11 cellular contexts compared by ENCODE assay signal in the genomic region with DNA sequence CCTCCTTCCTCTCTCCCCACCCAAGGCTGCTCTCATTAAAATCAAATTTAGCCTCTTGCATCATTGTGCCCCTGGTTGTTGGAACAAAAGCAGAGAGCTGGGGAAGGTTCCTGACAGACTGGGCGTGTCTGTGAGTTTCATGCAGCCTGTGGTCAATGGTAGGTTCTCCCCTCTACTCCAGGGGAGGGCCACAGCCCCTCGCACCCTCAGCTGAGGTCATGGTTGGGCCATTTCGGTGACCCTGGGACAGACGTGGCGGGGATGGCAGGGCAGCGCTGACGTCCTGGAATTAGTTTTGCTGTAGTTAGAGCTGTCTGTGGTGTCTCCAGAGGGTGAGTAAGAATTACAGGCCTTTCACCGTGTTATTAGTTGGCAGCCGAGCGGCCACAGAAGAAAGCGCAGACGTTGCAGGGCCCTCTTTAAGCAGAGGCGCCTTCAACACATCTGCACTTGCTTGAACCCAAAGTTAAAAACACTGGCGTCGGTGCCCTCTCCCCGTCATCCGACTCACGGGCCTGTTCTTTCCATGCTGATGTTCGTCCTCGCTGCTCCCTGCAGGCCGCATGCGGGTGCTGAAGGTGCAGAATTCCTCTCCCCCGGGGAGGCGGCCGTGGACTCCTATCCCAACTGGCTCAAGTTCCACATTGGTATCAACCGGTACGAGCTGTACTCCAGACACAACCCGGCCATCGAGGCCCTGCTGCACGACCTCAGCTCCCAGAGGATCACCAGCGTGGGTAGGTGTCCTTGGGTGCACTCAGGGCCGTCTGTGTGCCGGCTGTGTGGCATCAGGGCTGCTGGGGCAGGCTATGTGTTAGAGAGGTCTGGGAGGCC. TPM values are rescaled to one million over a fixed set of nuclear protein-coding genes. Genes with fewer than 3 reads are reported as not detected.
DNase-seq lines count a peak whose midpoint lies in the region; ATAC-seq, FAIRE-seq and TF ChIP-seq lines count a peak whose summit lies in the region.
"Had no signal": no experiment of that assay in that cellular context is flagged by ENCODE, and none has a peak within 500 bp of the region (broad histone marks: within the 10 kb centered on the region; RNA-seq: fewer than 3 reads in every experiment).

No MANE protein-coding gene starts in this region.

- ATAC-seq in A549 (no peak), HG02571 (IDR thresholded peaks at IDR 0.05; ENCODE audit: unreplicated experiment) (no peak), HG03097 (IDR thresholded peaks at IDR 0.05; ENCODE audit: low FRiP score, unreplicated experiment) (no peak)

- no peaks in the 10 kb centered on the region for H3K27me3 ChIP-seq in mucosa of rectum (ENCODE audit: control insufficient read depth in 2 of 2, insufficient read depth in 2 of 2, low read length in 2 of 2)

- CTCF ChIA-PET in A549 (lab: Yijun Ruan, JAX), result no interaction called here

- no peak for TF ChIP-seq CTCF in A549 (IDR thresholded peaks at IDR 0.05)

- H3K27ac ChIP-seq in A549, result no peak overlapping the region
- H3K27ac ChIP-seq in mucosa of rectum (ENCODE audit: low read depth in 2 of 2, low read length in 2 of 2), result no peak overlapping the region

- peaks cover 12 to 17% of the 10 kb centered on the region in 2 donors for H3K36me3 ChIP-seq in mucosa of rectum (ENCODE audit: control insufficient read depth in 2 of 2, insufficient read depth in 2 of 2, low read length in 2 of 2)

- peaks cover 21% of the 10 kb centered on the region for H3K4me1 ChIP-seq in A549
- peaks cover 11 to 15% of the 10 kb centered on the region in 2 donors for H3K4me1 ChIP-seq in mucosa of rectum (ENCODE audit: control insufficient read depth in 2 of 2, insufficient read depth in 2 of 2, low read length in 2 of 2)

- H3K9me3 ChIP-seq in A549, result no peaks in the 10 kb centered on the region
- H3K9me3 ChIP-seq in mucosa of rectum (ENCODE audit: control insufficient read depth in 2 of 2, low read length in 2 of 2), result no peaks in the 10 kb centered on the region

- TF ChIP-seq RAD21 in A549 (conservative IDR thresholded peaks at IDR 0.05 in 1 of 2, IDR thresholded peaks at IDR 0.05 in 1 of 2) (no peak), Ishikawa (IDR thresholded peaks at IDR 0.05; ENCODE audit: low read depth) (no peak)

- 95% methylated on average over 31 of the region's 33 CpGs for WGBS in A549 (ENCODE audit: missing lambda C conversion rate)

- FAIRE-seq in A549 (lab: Jason Lieb, UNC) (no peak), frontal cortex (lab: Jason Lieb, UNC) (no peak)
- FAIRE-seq: HTR-8/SVneo had no signal

- TF ChIP-seq EP300 in A549 (IDR thresholded peaks at IDR 0.05), result no peak
- no peak for TF ChIP-seq EP300 in Ishikawa (IDR thresholded peaks at IDR 0.05; ENCODE audit: borderline replicate concordance)

- H3K4me2 ChIP-seq in A549, result peak overlapping the region; percentile 96

- TF ChIP-seq POLR2A in A549 (IDR thresholded peaks at IDR 0.05; ENCODE audit: low read length), result no peak

- DNase-seq in A549 (ENCODE audit: low read depth in 1 of 2, low spot score in 1 of 2) (no peak), dedifferentiated amniotic fluid mesenchymal stem cell (ENCODE audit: extremely low spot score) (peak; percentile 44), frontal cortex (ENCODE audit: low spot score in 2 of 2) (no peak), NCI-H146 treated with DMSO at 0.1 percent for 48 hours (lab: John Stamatoyannopoulos, UW; ENCODE audit: unreplicated experiment) (no peak)
- DNase-seq: activated naive CD4-positive, alpha-beta T cell treated with anti-CD3 and anti-CD28 coated beads for 36 hours; SHP77 treated with DMSO at 0.1 percent for 48 hours had no signal

- H3K9ac ChIP-seq in mucosa of rectum (ENCODE audit: low read depth in 1 of 2, low read length in 2 of 2), result no peak overlapping the region

- H3K4me3 ChIP-seq in A549 (no peak overlapping the region; the same call in 2 of the 3 replicates), mucosa of rectum (ENCODE audit: low read length in 2 of 2) (peak overlapping the region; percentile 54 to 60)

- POLR2A ChIA-PET in A549 (lab: Yijun Ruan, JAX), result no interaction called here

TF ChIP-seq in A549, 52 proteins besides CTCF, POLR2A, EP300 and RAD21 (continues in another document):
- TF ChIP-seq HDAC2 (IDR thresholded peaks at IDR 0.05) (no peak), TP53 (CRISPR knock-in tag; IDR thresholded peaks at IDR 0.05) (no peak), ESRRA (IDR thresholded peaks at IDR 0.05; ENCODE audit: borderline replicate concordance, low read length) (no peak), ZFP36 (IDR thresholded peaks at IDR 0.05; ENCODE audit: borderline replicate concordance, partially characterized antibody) (no peak), CBX8 (IDR thresholded peaks at IDR 0.05) (no peak), RNF2 (IDR thresholded peaks at IDR 0.05; ENCODE audit: borderline replicate concordance, low read depth) (no peak)
- TF ChIP-seq, protein P1, sequence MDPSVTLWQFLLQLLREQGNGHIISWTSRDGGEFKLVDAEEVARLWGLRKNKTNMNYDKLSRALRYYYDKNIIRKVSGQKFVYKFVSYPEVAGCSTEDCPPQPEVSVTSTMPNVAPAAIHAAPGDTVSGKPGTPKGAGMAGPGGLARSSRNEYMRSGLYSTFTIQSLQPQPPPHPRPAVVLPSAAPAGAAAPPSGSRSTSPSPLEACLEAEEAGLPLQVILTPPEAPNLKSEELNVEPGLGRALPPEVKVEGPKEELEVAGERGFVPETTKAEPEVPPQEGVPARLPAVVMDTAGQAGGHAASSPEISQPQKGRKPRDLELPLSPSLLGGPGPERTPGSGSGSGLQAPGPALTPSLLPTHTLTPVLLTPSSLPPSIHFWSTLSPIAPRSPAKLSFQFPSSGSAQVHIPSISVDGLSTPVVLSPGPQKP (IDR thresholded peaks at IDR 0.05; ENCODE audit: low read depth, low read length), result no peak
- TF ChIP-seq, protein P2, sequence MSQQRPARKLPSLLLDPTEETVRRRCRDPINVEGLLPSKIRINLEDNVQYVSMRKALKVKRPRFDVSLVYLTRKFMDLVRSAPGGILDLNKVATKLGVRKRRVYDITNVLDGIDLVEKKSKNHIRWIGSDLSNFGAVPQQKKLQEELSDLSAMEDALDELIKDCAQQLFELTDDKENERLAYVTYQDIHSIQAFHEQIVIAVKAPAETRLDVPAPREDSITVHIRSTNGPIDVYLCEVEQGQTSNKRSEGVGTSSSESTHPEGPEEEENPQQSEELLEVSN (IDR thresholded peaks at IDR 0.05; ENCODE audit: borderline replicate concordance, low read depth), result no peak

TF ChIP-seq in Ishikawa, 13 proteins besides CTCF, POLR2A, EP300 and RAD21:
- TF ChIP-seq ZBTB7A (IDR thresholded peaks at IDR 0.05; ENCODE audit: low read depth) (no peak), CEBPB (IDR thresholded peaks at IDR 0.05) (peak; percentile 44; the same call in 1 of the 2 replicates)

RNA-seq across cellular contexts. Expression of gene FAM20C, which starts 2.8 kb away (rescaled TPM):
- polyA plus RNA-seq in A549 (2011; rRNA removed) (5.6 and 7.6 TPM in 2 replicates), A549 (2017; fragmentation: RNase III; extraction: RNeasy Plus Mini Kit Qiagen cat#74134 plus additional on column Dnase treatment) (15.5 to 20.3 TPM (median 17.8 TPM) in 3 replicates)
- polyA plus RNA-seq in A549 (2012; cell fraction: cytosol; rRNA removed), result 15.2 and 19.4 TPM in 2 replicates
- 21.9 and 28.3 TPM in 2 replicates for polyA plus RNA-seq in A549 (2012; cell fraction: nucleus; rRNA removed)
- 7.1 and 8.6 TPM in 2 replicates for polyA minus RNA-seq in A549 (2011; rRNA and poly(A)+ RNA removed)
- 19.6 TPM for total RNA-seq in frontal cortex
